In genomic region chr5:175895215-175895614, GRCh38 we compare ENCODE assay signal across 24 cellular contexts. TPM values are rescaled to one million over a fixed set of nuclear protein-coding genes. Genes with fewer than 3 reads are reported as not detected.
A peak's percentile ranks its signal among the peaks of the same experiment; 100 is the strongest.
DNase-seq lines count a peak whose midpoint lies in the region; ATAC-seq and TF ChIP-seq lines count a peak whose summit lies in the region.
"Had no signal": no experiment of that assay in that cellular context is flagged by ENCODE, and none has a peak within 500 bp of the region (broad histone marks: within the 10 kb centered on the region; RNA-seq: fewer than 3 reads in every experiment).

No MANE protein-coding gene starts in this region.

- peak overlapping the region in 2 of 4 donors; percentile 71 to 80 for H3K4me3 Mint-ChIP-seq in CD4-positive, CD25-positive, alpha-beta regulatory T cell
- H3K4me3 Mint-ChIP-seq in activated B cell treated with CpG ODN at 0.5 μM for 24 hours (peak overlapping the region; percentile 74), Caco-2 (ENCODE audit: unreplicated experiment) (no peak overlapping the region)
- H3K4me3 Mint-ChIP-seq in natural killer cell treated with Interleukin-12 subunit alpha and Interleukin-12 subunit beta and Interleukin-15 and Interleukin-18, amount 100 ng/mL, for 72 hours, result peak overlapping the region; percentile 59
- H3K4me3 Mint-ChIP-seq: WTC11 had no signal

- H3K27me3 Mint-ChIP-seq in CD4-positive, CD25-positive, alpha-beta regulatory T cell, result no peaks in the 10 kb centered on the region
- peaks cover 26% of the 10 kb centered on the region for H3K27me3 Mint-ChIP-seq in activated B cell treated with CpG ODN at 0.5 μM for 24 hours
- peaks cover 0 to 7% of the 10 kb centered on the region in 2 donors for H3K27me3 Mint-ChIP-seq in natural killer cell treated with Interleukin-12 subunit alpha and Interleukin-12 subunit beta and Interleukin-15 and Interleukin-18, amount 100 ng/mL, for 72 hours
- no peaks in the 10 kb centered on the region for H3K27me3 Mint-ChIP-seq in Caco-2 (ENCODE audit: insufficient read depth, unreplicated experiment)

- H3K4me2 ChIP-seq in DND-41 (ENCODE audit: insufficient read depth, low read length), result peak overlapping the region; percentile 65; the same call in 1 of the 2 replicates

- H4K20me1 ChIP-seq in DND-41 (ENCODE audit: insufficient read depth, low read length), result peaks cover 56% of the 10 kb centered on the region

- no peaks in the 10 kb centered on the region for H3K36me3 ChIP-seq in CD4-positive, CD25-positive, alpha-beta regulatory T cell (ENCODE audit: control insufficient read depth, insufficient read depth, low read length)
- H3K36me3 ChIP-seq in DND-41 (ENCODE audit: insufficient read depth, low read length), result no peaks in the 10 kb centered on the region
- H3K36me3 ChIP-seq in Caco-2 (ENCODE audit: control insufficient read depth, insufficient read depth, low read length), result no peaks in the 10 kb centered on the region; the same call in 1 of the 2 replicates
- H3K36me3 ChIP-seq: brain microvascular endothelial cell, HAP-1, heart right ventricle, pancreas, right lobe of liver, tibial nerve had no signal

- H2AFZ ChIP-seq in DND-41 (ENCODE audit: low read depth, low read length), result no peak overlapping the region

- H3K9ac ChIP-seq in DND-41 (ENCODE audit: low read depth, low read length), result no peak overlapping the region

- no peaks in the 10 kb centered on the region for H3K9me3 ChIP-seq in CD4-positive, CD25-positive, alpha-beta regulatory T cell (ENCODE audit: control insufficient read depth in 2 of 2, low read length in 2 of 2)
- H3K9me3 ChIP-seq in DND-41 (ENCODE audit: insufficient read depth, low read length, severe bottlenecking) (no peaks in the 10 kb centered on the region), Caco-2 (no peaks in the 10 kb centered on the region)
- H3K9me3 ChIP-seq: HAP-1, heart right ventricle, pancreas, right lobe of liver, tibial nerve had no signal

- TF ChIP-seq CTCF in DND-41 (IDR thresholded peaks at IDR 0.05; ENCODE audit: borderline replicate concordance, extremely low read depth, low read length, poor library complexity, severe bottlenecking) (no peak), activated B cell treated with CpG ODN at 0.5 μM for 24 hours (IDR thresholded peaks at IDR 0.05) (no peak), Caco-2 (IDR thresholded peaks at IDR 0.05; ENCODE audit: insufficient read depth in 1 of 2, low read depth in 1 of 2, low read length in 1 of 2, severe bottlenecking in 1 of 2, unreplicated experiment in 1 of 2) (no peak)

- no peak for ATAC-seq in CD4-positive, CD25-positive, alpha-beta regulatory T cell (ENCODE audit: low read depth in 2 of 2)
- no peak for ATAC-seq in DND-41 (ENCODE audit: insufficient read depth, low read depth)
- ATAC-seq in activated B cell treated with CpG ODN at 0.5 μM for 24 hours (ENCODE audit: low read depth), result no peak
- no peak for ATAC-seq in natural killer cell treated with Interleukin-12 subunit alpha and Interleukin-12 subunit beta and Interleukin-15 and Interleukin-18, amount 100 ng/mL, for 72 hours
- ATAC-seq: Right ventricle myocardium inferior had no signal

- POLR2A ChIA-PET in activated B cell treated with CpG ODN at 0.5 μM for 24 hours (lab: Charles Lee), result no interaction called here
- POLR2A ChIA-PET in Caco-2 (lab: Charles Lee), result no interaction called here

- H3K27me3 ChIP-seq in CD4-positive, CD25-positive, alpha-beta regulatory T cell (ENCODE audit: control insufficient read depth, insufficient read depth, low read length), result no peaks in the 10 kb centered on the region
- H3K27me3 ChIP-seq in DND-41 (ENCODE audit: insufficient read depth, low read length, poor library complexity) (no peaks in the 10 kb centered on the region), Caco-2 (replicated peaks; ENCODE audit: control insufficient read depth, insufficient read depth, low read length) (no peaks in the 10 kb centered on the region)
- H3K27me3 ChIP-seq: brain microvascular endothelial cell, heart right ventricle, pancreas, right lobe of liver, tibial nerve had no signal

- peak overlapping the region; percentile 47 for H3K27ac ChIP-seq in CD4-positive, CD25-positive, alpha-beta regulatory T cell (ENCODE audit: insufficient read depth, low read length, poor library complexity, severe bottlenecking)
- no peak overlapping the region for H3K27ac ChIP-seq in DND-41 (ENCODE audit: low read length)
- H3K27ac ChIP-seq: brain microvascular endothelial cell, pancreas, right lobe of liver, tibial nerve had no signal

- peak overlapping the region; percentile 59 for H3K4me3 ChIP-seq in CD4-positive, CD25-positive, alpha-beta regulatory T cell (ENCODE audit: low read depth, low read length)
- H3K4me3 ChIP-seq in DND-41 (ENCODE audit: low read depth in 1 of 2, low read length in 2 of 2) (no peak overlapping the region), Caco-2 (ENCODE audit: low read depth, low read length) (no peak overlapping the region)
- H3K4me3 ChIP-seq: HAP-1, pancreas, right lobe of liver, tibial nerve had no signal

- CTCF ChIA-PET in activated B cell treated with CpG ODN at 0.5 μM for 24 hours (lab: Charles Lee) (no interaction called here), Caco-2 (lab: Charles Lee) (interaction anchor here (1.2 kb wide), 1 partner anchor 165 kb away, joined by 3 read pairs; no protein-coding TSS in a partner anchor)

- peak overlapping the region in 2 of 3 donors; percentile 85 to 88 for H3K27ac Mint-ChIP-seq in CD4-positive, CD25-positive, alpha-beta regulatory T cell
- H3K27ac Mint-ChIP-seq in activated B cell treated with CpG ODN at 0.5 μM for 24 hours (no peak overlapping the region), Caco-2 (ENCODE audit: unreplicated experiment) (no peak overlapping the region)
- peak overlapping the region in 1 of 2 donors; percentile 24 for H3K27ac Mint-ChIP-seq in natural killer cell treated with Interleukin-12 subunit alpha and Interleukin-12 subunit beta and Interleukin-15 and Interleukin-18, amount 100 ng/mL, for 72 hours
- H3K27ac Mint-ChIP-seq: WTC11 had no signal

- intact Hi-C loops in activated B cell treated with CpG ODN at 0.5 μM for 24 hours (cut with micrococcal nuclease), result loop anchor here (2.0 to 10.0 kb wide), 3 partner anchors 54 to 420 kb away; partner anchors contain the start of gene SFXN1
- intact Hi-C loops in Caco-2 (cut with micrococcal nuclease; ENCODE audit: unreplicated experiment), result no loop called here

- BruUV-seq in Caco-2 (replicated peaks; lab: Mats Ljungman, UMichigan), result no TSS peak

- H3K79me2 ChIP-seq in DND-41 (ENCODE audit: insufficient read depth, low read length), result no peaks in the 10 kb centered on the region

- H3K4me1 Mint-ChIP-seq in CD4-positive, CD25-positive, alpha-beta regulatory T cell, result peaks cover 4 to 30% (median 7%) of the 10 kb centered on the region in 4 donors
- peaks cover 28% of the 10 kb centered on the region for H3K4me1 Mint-ChIP-seq in activated B cell treated with CpG ODN at 0.5 μM for 24 hours
- peaks cover 16 to 18% of the 10 kb centered on the region in 2 donors for H3K4me1 Mint-ChIP-seq in natural killer cell treated with Interleukin-12 subunit alpha and Interleukin-12 subunit beta and Interleukin-15 and Interleukin-18, amount 100 ng/mL, for 72 hours (ENCODE audit: low read depth in 2 of 2)
- H3K4me1 Mint-ChIP-seq in Caco-2 (ENCODE audit: low read depth, unreplicated experiment), result no peaks in the 10 kb centered on the region

- H3K36me3 Mint-ChIP-seq in CD4-positive, CD25-positive, alpha-beta regulatory T cell, result no peaks in the 10 kb centered on the region
- H3K36me3 Mint-ChIP-seq in activated B cell treated with CpG ODN at 0.5 μM for 24 hours (ENCODE audit: low read depth) (no peaks in the 10 kb centered on the region), Caco-2 (ENCODE audit: insufficient read depth, unreplicated experiment) (no peaks in the 10 kb centered on the region)
- no peaks in the 10 kb centered on the region for H3K36me3 Mint-ChIP-seq in natural killer cell treated with Interleukin-12 subunit alpha and Interleukin-12 subunit beta and Interleukin-15 and Interleukin-18, amount 100 ng/mL, for 72 hours
- H3K36me3 Mint-ChIP-seq: WTC11 had no signal

- peaks cover 21% of the 10 kb centered on the region for H3K4me1 ChIP-seq in CD4-positive, CD25-positive, alpha-beta regulatory T cell (ENCODE audit: control insufficient read depth, insufficient read depth, low read length, poor library complexity, severe bottlenecking)
- H3K4me1 ChIP-seq in DND-41 (ENCODE audit: insufficient read depth, low read length), result peaks cover 19% of the 10 kb centered on the region
- H3K4me1 ChIP-seq in Caco-2, result peaks cover 3% of the 10 kb centered on the region; the same call in 1 of the 2 replicates
- H3K4me1 ChIP-seq: HAP-1, pancreas, tibial nerve had no signal

- H3K9me3 Mint-ChIP-seq in CD4-positive, CD25-positive, alpha-beta regulatory T cell, result peaks cover 0 to 2% (median 0%) of the 10 kb centered on the region in 7 donors
- H3K9me3 Mint-ChIP-seq in activated B cell treated with CpG ODN at 0.5 μM for 24 hours (no peaks in the 10 kb centered on the region), Caco-2 (ENCODE audit: unreplicated experiment) (no peaks in the 10 kb centered on the region)
- H3K9me3 Mint-ChIP-seq in natural killer cell treated with Interleukin-12 subunit alpha and Interleukin-12 subunit beta and Interleukin-15 and Interleukin-18, amount 100 ng/mL, for 72 hours, result no peaks in the 10 kb centered on the region
- H3K9me3 Mint-ChIP-seq: WTC11 had no signal

- no peak for DNase-seq in CD4-positive, CD25-positive, alpha-beta regulatory T cell
- no peak for DNase-seq in DND-41
- DNase-seq in activated B cell treated with CpG ODN at 0.5 μM for 24 hours, result no peak
- DNase-seq in natural killer cell treated with Interleukin-12 subunit alpha and Interleukin-12 subunit beta and Interleukin-15 and Interleukin-18, amount 100 ng/mL, for 72 hours (ENCODE audit: low spot score), result peak; percentile 35
- DNase-seq in GM19240 (ENCODE audit: insufficient read length, low spot score), result no peak
- no peak for DNase-seq in stimulated activated CD4-positive, alpha-beta T cell treated with anti-CD3 and anti-CD28 coated beads, Interleukin-4, amount 100 ng/mL, for 24 hours
- DNase-seq in Caco-2, result no peak
- DNase-seq: activated T-cell treated with anti-CD3 and anti-CD28 coated beads for 4 hours; brain microvascular endothelial cell; effector CD8-positive, alpha-beta T cell; foreskin fibroblast; left cardiac atrium; mesenchymal stem cell; NCI-H1105; NCI-H748 treated with DMSO at 0.1 percent for 48 hours; pancreas; right lobe of liver; stimulated activated CD4-positive, alpha-beta T cell treated with anti-CD3 and anti-CD28 coated beads, Interleukin-12 subunit alpha, Interleukin-12 subunit beta, amount 100 ng/mL, for 4 hours had no signal

RNA-seq across cellular contexts. Expression of gene CPLX2, which starts 23.8 kb away (rescaled TPM):
- not detected for total RNA-seq in CD4-positive, CD25-positive, alpha-beta regulatory T cell
- polyA plus RNA-seq in CD4-positive, CD25-positive, alpha-beta regulatory T cell, result under 1 TPM in 1 of 4 donors, not detected in 3; 0.52 TPM
- total RNA-seq in activated B cell treated with CpG ODN at 0.5 μM for 24 hours (not detected in 2 replicates), Caco-2 (2022) (not detected in 2 replicates)
- total RNA-seq in natural killer cell treated with Interleukin-12 subunit alpha and Interleukin-12 subunit beta and Interleukin-15 and Interleukin-18, amount 100 ng/mL, for 72 hours, result not detected
- total RNA-seq: heart right ventricle, left cardiac atrium, LHCN-M2, Right ventricle myocardium inferior, tibial nerve had no signal

Comparison
In these comparisons a context has a peak if more than half of its experiments do, and no peak if none do; other contexts are left out.
1. H3K27ac Mint-ChIP-seq: peak in CD4-positive, CD25-positive, alpha-beta regulatory T cell (2 of 3); none in activated B cell treated with CpG ODN at 0.5 μM for 24 hours (single experiment) and Caco-2 (single experiment).